Comparison of ENCODE assay signal across 12 cellular contexts in the genomic region with DNA sequence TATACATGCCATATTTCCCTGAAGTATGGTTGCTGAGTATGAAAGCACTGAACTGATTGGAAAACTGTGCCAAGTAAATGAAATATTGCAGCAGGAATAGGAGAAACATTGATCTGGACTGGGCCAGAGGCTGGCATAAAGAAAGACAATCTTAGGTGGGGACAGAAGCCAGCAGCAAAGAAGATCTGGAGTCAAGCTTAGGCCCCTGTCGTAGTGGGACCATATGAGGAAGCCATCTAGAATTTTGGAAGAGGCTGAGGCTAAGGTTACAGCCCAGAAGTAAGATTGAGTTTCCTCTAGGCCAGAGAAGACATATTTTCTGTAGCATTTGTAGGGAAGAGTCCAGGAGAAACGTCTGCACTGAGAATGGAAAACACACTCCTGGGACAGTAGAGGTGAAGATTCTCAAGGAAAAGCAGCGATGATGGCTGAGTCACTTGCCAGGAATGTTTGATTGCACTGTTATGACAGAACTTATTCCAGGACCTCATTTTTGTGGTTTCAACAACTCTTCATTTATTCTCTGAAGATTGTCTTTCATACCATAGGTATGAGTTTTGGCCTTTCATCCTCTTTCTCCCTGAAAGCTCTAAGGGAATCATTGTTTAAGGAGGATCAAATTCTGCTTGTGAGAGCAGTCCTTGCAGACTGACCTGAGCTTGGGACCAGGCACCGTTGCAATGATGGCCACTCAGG.
DNase-seq lines count a peak whose midpoint lies in the region; ATAC-seq and TF ChIP-seq lines count a peak whose summit lies in the region.
"Had no signal": no experiment of that assay in that cellular context is flagged by ENCODE, and none has a peak within 500 bp of the region (broad histone marks: within the 10 kb centered on the region; RNA-seq: fewer than 3 reads in every experiment).

No MANE protein-coding gene starts in this region.

- H3F3A ChIP-seq in PC-3 (ENCODE audit: low read length, unreplicated experiment), result no peaks in the 10 kb centered on the region
- H3F3A ChIP-seq in neural progenitor cell (ENCODE audit: low read depth), result peaks cover 41% of the 10 kb centered on the region

- in situ Hi-C loops in HAP-1 (cut with MboI; ENCODE audit: low sequenced_read_pairs), result no loop called here

- ATAC-seq in PC-3 (peak; percentile 94), HG03025 (IDR thresholded peaks at IDR 0.05; ENCODE audit: low FRiP score, unreplicated experiment) (no peak)
- ATAC-seq: GM12878 had no signal

- BruUV-seq in PC-3 (replicated peaks; lab: Mats Ljungman, UMichigan), result no TSS peak

- H3K79me2 ChIP-seq in PC-3 (ENCODE audit: low read length) (no peaks in the 10 kb centered on the region), neural progenitor cell (ENCODE audit: low read depth) (no peaks in the 10 kb centered on the region)

- no peak overlapping the region for H3K9ac ChIP-seq in PC-3 (ENCODE audit: low read length)
- no peak overlapping the region for H3K9ac ChIP-seq in neural progenitor cell

- H3K4me2 ChIP-seq in PC-3 (ENCODE audit: low read length) (peak overlapping the region; percentile 48), neural progenitor cell (no peak overlapping the region)

- H3K4me3 ChIP-seq in PC-3 (ENCODE audit: low read length) (no peak overlapping the region), neural progenitor cell (no peak overlapping the region), HAP-1 (no peak overlapping the region)
- H3K4me3 ChIP-seq: GM12878, pancreas, testis had no signal

- TF ChIP-seq CTCF in PC-3 (conservative IDR thresholded peaks at IDR 0.05; ENCODE audit: low read depth, low read length) (no peak), neural progenitor cell (IDR thresholded peaks at IDR 0.05) (no peak)

- H4K20me1 ChIP-seq in PC-3 (ENCODE audit: low read length), result no peaks in the 10 kb centered on the region
- H4K20me1 ChIP-seq in neural progenitor cell (ENCODE audit: low read depth), result no peaks in the 10 kb centered on the region

- H3K27me3 Mint-ChIP-seq in neural progenitor cell (ENCODE audit: insufficient read depth, low read depth), result peaks cover 8% of the 10 kb centered on the region
- H3K27me3 Mint-ChIP-seq: central memory CD8-positive, alpha-beta T cell had no signal

- H3K27ac ChIP-seq in PC-3 (ENCODE audit: low read length), result peak overlapping the region; percentile 31
- no peak overlapping the region for H3K27ac ChIP-seq in neural progenitor cell
- H3K27ac ChIP-seq: pancreas, testis had no signal

- H3K9me2 ChIP-seq in PC-3 (replicated peaks; ENCODE audit: low read length), result no peaks in the 10 kb centered on the region

- no peak overlapping the region for H3K4me3 Mint-ChIP-seq in neural progenitor cell
- H3K4me3 Mint-ChIP-seq: central memory CD8-positive, alpha-beta T cell had no signal

- CTCF ChIA-PET in PC-3 (lab: Charles Lee), result interaction anchor here (0.6 kb wide), 1 partner anchor 11 kb away, joined by 8 read pairs; no protein-coding TSS in a partner anchor

- intact Hi-C loops in PC-3 (cut with micrococcal nuclease), result no loop called here

- DNase-seq in Daoy (ENCODE audit: low read depth), result peak; percentile 77
- peak; percentile 97 for DNase-seq in PC-3
- peak; percentile 51 for DNase-seq in dedifferentiated amniotic fluid mesenchymal stem cell (ENCODE audit: extremely low spot score)
- no peak for DNase-seq in neural progenitor cell (ENCODE audit: low spot score)
- DNase-seq in stimulated activated CD4-positive, alpha-beta T cell treated with anti-CD3 and anti-CD28 coated beads, Interleukin-4, amount 100 ng/mL, for 24 hours, result no peak
- no peak for DNase-seq in HAP-1 (ENCODE audit: low spot score in 2 of 2)
- no peak for DNase-seq in activated CD8-positive, alpha-beta memory T cell treated with anti-CD3 and anti-CD28 coated beads for 24 hours
- DNase-seq: pancreas, testis had no signal

- H3K27me3 ChIP-seq in PC-3 (ENCODE audit: low read length) (no peaks in the 10 kb centered on the region), neural progenitor cell (no peaks in the 10 kb centered on the region), HAP-1 (ENCODE audit: low read depth) (no peaks in the 10 kb centered on the region)
- H3K27me3 ChIP-seq: pancreas, testis had no signal

- H3K36me3 ChIP-seq in PC-3 (ENCODE audit: low read depth, low read length) (no peaks in the 10 kb centered on the region), neural progenitor cell (no peaks in the 10 kb centered on the region), HAP-1 (replicated peaks) (no peaks in the 10 kb centered on the region)
- H3K36me3 ChIP-seq: pancreas had no signal

- peak overlapping the region; percentile 14 for H3K27ac Mint-ChIP-seq in neural progenitor cell

- H2AFZ ChIP-seq in PC-3 (ENCODE audit: low read length), result 0 out of 2 replicates have a peak overlapping the region, but pooled peaks have one; percentile 9
- no peak overlapping the region for H2AFZ ChIP-seq in neural progenitor cell (replicated peaks)

- H3K4me1 ChIP-seq in PC-3 (ENCODE audit: insufficient read depth, low read length) (peaks cover 23% of the 10 kb centered on the region), neural progenitor cell (peaks cover 48% of the 10 kb centered on the region), HAP-1 (no peaks in the 10 kb centered on the region)
- H3K4me1 ChIP-seq: testis had no signal

- peaks cover 62% of the 10 kb centered on the region for H3K4me1 Mint-ChIP-seq in neural progenitor cell
- H3K4me1 Mint-ChIP-seq: central memory CD8-positive, alpha-beta T cell had no signal

- POLR2A ChIA-PET in PC-3 (lab: Charles Lee; ENCODE audit: unreplicated experiment), result no interaction called here

- no peaks in the 10 kb centered on the region for H3K9me3 ChIP-seq in PC-3 (ENCODE audit: low read length)
- H3K9me3 ChIP-seq in neural progenitor cell (ENCODE audit: low read depth), result no peaks in the 10 kb centered on the region
- no peaks in the 10 kb centered on the region for H3K9me3 ChIP-seq in HAP-1
- H3K9me3 ChIP-seq: pancreas, testis had no signal

- peaks cover 42% of the 10 kb centered on the region for H3K9me3 Mint-ChIP-seq in neural progenitor cell
- H3K9me3 Mint-ChIP-seq: central memory CD8-positive, alpha-beta T cell had no signal

- peaks cover 36% of the 10 kb centered on the region for H3K36me3 Mint-ChIP-seq in neural progenitor cell

Comparison
In these comparisons a context has a peak if more than half of its experiments do, and no peak if none do; other contexts are left out.
1. DNase-seq: peak in Daoy (single experiment), PC-3 (single experiment) and dedifferentiated amniotic fluid mesenchymal stem cell (single experiment); none in neural progenitor cell (single experiment), stimulated activated CD4-positive, alpha-beta T cell treated with anti-CD3 and anti-CD28 coated beads, Interleukin-4, amount 100 ng/mL, for 24 hours (single experiment), HAP-1 (0 of 2) and activated CD8-positive, alpha-beta memory T cell treated with anti-CD3 and anti-CD28 coated beads for 24 hours (single experiment).